Comparison of ENCODE assay signal across 20 cellular contexts in genomic region chr21:45695086-45695485, GRCh38. TPM values are rescaled to one million over a fixed set of nuclear protein-coding genes. Genes with fewer than 3 reads are reported as not detected.
A peak's percentile ranks its signal among the peaks of the same experiment; 100 is the strongest.
DNase-seq lines count a peak whose midpoint lies in the region; FAIRE-seq and TF ChIP-seq lines count a peak whose summit lies in the region.
"Had no signal": no experiment of that assay in that cellular context is flagged by ENCODE, and none has a peak within 500 bp of the region (broad histone marks: within the 10 kb centered on the region; RNA-seq: fewer than 3 reads in every experiment).

No MANE protein-coding gene starts in this region.

- TF ChIP-seq RAD21 in Ishikawa (IDR thresholded peaks at IDR 0.05; ENCODE audit: low read depth), result peak; percentile 24

- no peak for TF ChIP-seq EP300 in Ishikawa (IDR thresholded peaks at IDR 0.05; ENCODE audit: borderline replicate concordance)

- no peak for TF ChIP-seq POLR2A in GM12892 (IDR thresholded peaks at IDR 0.05; ENCODE audit: low read depth, low read length)

- peaks cover 0 to 4% (median 0%) of the 10 kb centered on the region in 5 experiments for H3K9me3 Mint-ChIP-seq in brain
- H3K9me3 Mint-ChIP-seq: dendritic cell treated with granulocyte-macrophage colony-stimulating factor and Interleukin-4, amounts not matched to agents 40 ng/mL and 50 ng/mL, for 4 days had no signal

- no peaks in the 10 kb centered on the region for H3K4me1 ChIP-seq in DOHH2 (ENCODE audit: control insufficient read depth, low read length)
- H3K4me1 ChIP-seq: pancreas had no signal

- no peaks in the 10 kb centered on the region for H4K20me1 ChIP-seq in DOHH2 (ENCODE audit: control insufficient read depth, insufficient read depth, low read depth, low read length)

- H3K4me3 ChIP-seq in DOHH2 (ENCODE audit: low read length) (no peak overlapping the region), kidney epithelial cell (ENCODE audit: low read depth, low read length) (no peak overlapping the region)
- H3K4me3 ChIP-seq: ascending aorta, esophagus muscularis mucosa, heart right ventricle, pancreas, tibial nerve had no signal

- H3K36me3 ChIP-seq in DOHH2 (ENCODE audit: control insufficient read depth, low read length) (no peaks in the 10 kb centered on the region), kidney epithelial cell (ENCODE audit: control insufficient read depth, insufficient read depth, low read length) (no peaks in the 10 kb centered on the region)
- H3K36me3 ChIP-seq: ascending aorta, esophagus muscularis mucosa, heart right ventricle, pancreas, tibial nerve had no signal

- intact Hi-C loops in head of caudate nucleus (cut with DNase I), result no loop called here

- H3K79me2 ChIP-seq in DOHH2 (ENCODE audit: control insufficient read depth, low read length), result no peaks in the 10 kb centered on the region

- H3K4me2 ChIP-seq in DOHH2 (ENCODE audit: low read length), result no peak overlapping the region

- H3K27me3 ChIP-seq in DOHH2 (ENCODE audit: control insufficient read depth, low read length) (peaks cover 3% of the 10 kb centered on the region), kidney epithelial cell (ENCODE audit: control insufficient read depth, insufficient read depth, low read length) (no peaks in the 10 kb centered on the region)
- H3K27me3 ChIP-seq: ascending aorta, esophagus muscularis mucosa, heart right ventricle, pancreas, tibial nerve had no signal

- peaks cover 10% of the 10 kb centered on the region for H3K27me3 Mint-ChIP-seq in brain
- H3K27me3 Mint-ChIP-seq: dendritic cell treated with granulocyte-macrophage colony-stimulating factor and Interleukin-4, amounts not matched to agents 40 ng/mL and 50 ng/mL, for 4 days had no signal

- H3K4me3 Mint-ChIP-seq in brain, result no peak overlapping the region
- H3K4me3 Mint-ChIP-seq: dendritic cell treated with granulocyte-macrophage colony-stimulating factor and Interleukin-4, amounts not matched to agents 40 ng/mL and 50 ng/mL, for 4 days had no signal

- DNase-seq in kidney epithelial cell (ENCODE audit: low read depth) (no peak), head of caudate nucleus (no peak), NCI-H187 treated with DMSO at 0.1 percent for 48 hours (lab: John Stamatoyannopoulos, UW) (no peak), GM12892 (ENCODE audit: insufficient read length) (no peak), NOMO-1 treated with DMSO at 0.1 percent for 48 hours (lab: John Stamatoyannopoulos, UW; ENCODE audit: unreplicated experiment) (no peak)
- DNase-seq: activated CD4-positive, CD25-positive, alpha-beta regulatory T cell treated with anti-CD3 and anti-CD28 coated beads, Interleukin-2, amount 50 U/mL, for 72 hours; activated CD8-positive, alpha-beta memory T cell treated with anti-CD3 and anti-CD28 coated beads, Interleukin-2, amount 50 U/mL, for 48 hours; heart right ventricle; NCI-H2029; pancreas; T-helper 2 cell had no signal

- no peaks in the 10 kb centered on the region for H3F3A ChIP-seq in DOHH2 (ENCODE audit: control insufficient read depth, insufficient read depth)

- FAIRE-seq in GM12892 (lab: Jason Lieb, UNC), result no peak
- FAIRE-seq: GM18507, pancreas had no signal

- H3K4me1 Mint-ChIP-seq in brain, result peaks cover 8% of the 10 kb centered on the region

- H3K27ac Mint-ChIP-seq in brain, result no peak overlapping the region
- H3K27ac Mint-ChIP-seq: dendritic cell treated with granulocyte-macrophage colony-stimulating factor and Interleukin-4, amounts not matched to agents 40 ng/mL and 50 ng/mL, for 4 days had no signal

- no peaks in the 10 kb centered on the region for H3K9me2 ChIP-seq in DOHH2 (replicated peaks; ENCODE audit: control insufficient read depth, low read length)

- TF ChIP-seq CTCF in DOHH2 (IDR thresholded peaks at IDR 0.05; ENCODE audit: low read depth, low read length, poor library complexity, severe bottlenecking) (peak; percentile 12), brain (conservative IDR thresholded peaks at IDR 0.05) (peak; percentile 35 to 55), kidney epithelial cell (IDR thresholded peaks at IDR 0.05; ENCODE audit: insufficient read depth, low read length, poor library complexity, severe bottlenecking) (peak; percentile 4)

- H3K36me3 Mint-ChIP-seq in brain, result no peaks in the 10 kb centered on the region

- no peak overlapping the region for H3K27ac ChIP-seq in DOHH2 (ENCODE audit: low read depth, low read length)
- H3K27ac ChIP-seq: ascending aorta, esophagus muscularis mucosa, heart right ventricle, pancreas, RWPE1, tibial nerve had no signal

- H3K9me3 ChIP-seq in DOHH2 (ENCODE audit: control insufficient read depth, insufficient read depth, low read length), result no peaks in the 10 kb centered on the region
- H3K9me3 ChIP-seq: ascending aorta, pancreas had no signal

TF ChIP-seq in Ishikawa, 13 proteins besides CTCF, POLR2A, EP300 and RAD21:
- no peak for TF ChIP-seq ZBTB7A (IDR thresholded peaks at IDR 0.05; ENCODE audit: low read depth)

RNA-seq across cellular contexts. Expression of gene PCBP3, which starts 51.6 kb away (rescaled TPM):
- 63.2 TPM for polyA plus RNA-seq in brain (ENCODE audit: insufficient read depth, low read depth, low replicate concordance)
- total RNA-seq in kidney epithelial cell, result 0.55 and 1.3 TPM in 2 replicates
- polyA plus RNA-seq in GM12892 (2012; ENCODE audit: missing spikeins), result 1.8 TPM
- total RNA-seq: ascending aorta had no signal
